Comparison of ENCODE assay signal across 1 cellular context in genomic region chr14:78399316-78399889, GRCh38.
TF ChIP-seq lines count a peak whose summit lies in the region.

No MANE protein-coding gene starts in this region.

TF ChIP-seq in HepG2, 621 proteins besides CTCF, POLR2A, EP300 and RAD21 (continued from another document):
- TF ChIP-seq, protein P1, sequence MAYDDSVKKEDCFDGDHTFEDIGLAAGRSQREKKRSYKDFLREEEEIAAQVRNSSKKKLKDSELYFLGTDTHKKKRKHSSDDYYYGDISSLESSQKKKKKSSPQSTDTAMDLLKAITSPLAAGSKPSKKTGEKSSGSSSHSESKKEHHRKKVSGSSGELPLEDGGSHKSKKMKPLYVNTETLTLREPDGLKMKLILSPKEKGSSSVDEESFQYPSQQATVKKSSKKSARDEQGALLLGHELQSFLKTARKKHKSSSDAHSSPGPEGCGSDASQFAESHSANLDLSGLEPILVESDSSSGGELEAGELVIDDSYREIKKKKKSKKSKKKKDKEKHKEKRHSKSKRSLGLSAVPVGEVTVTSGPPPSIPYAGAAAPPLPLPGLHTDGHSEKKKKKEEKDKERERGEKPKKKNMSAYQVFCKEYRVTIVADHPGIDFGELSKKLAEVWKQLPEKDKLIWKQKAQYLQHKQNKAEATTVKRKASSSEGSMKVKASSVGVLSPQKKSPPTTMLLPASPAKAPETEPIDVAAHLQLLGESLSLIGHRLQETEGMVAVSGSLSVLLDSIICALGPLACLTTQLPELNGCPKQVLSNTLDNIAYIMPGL (CRISPR knock-in tag; IDR thresholded peaks at IDR 0.05; ENCODE audit: borderline replicate concordance in 1 of 2, low read depth in 1 of 2), result no peak
- no peak for TF ChIP-seq DRAP1 (CRISPR knock-in tag; IDR thresholded peaks at IDR 0.05)
- peak; percentile 93 for TF ChIP-seq MIER2 (CRISPR knock-in tag; IDR thresholded peaks at IDR 0.05)
- peak; percentile 73 for TF ChIP-seq EHMT2 (IDR thresholded peaks at IDR 0.05; ENCODE audit: borderline replicate concordance, low read depth, low read length)
- no peak for TF ChIP-seq FLYWCH1 (CRISPR knock-in tag; IDR thresholded peaks at IDR 0.05)
- no peak for TF ChIP-seq ZBTB3 (CRISPR knock-in tag; IDR thresholded peaks at IDR 0.05; ENCODE audit: borderline replicate concordance, low read depth)
- TF ChIP-seq SNAPC5 (CRISPR knock-in tag; IDR thresholded peaks at IDR 0.05; ENCODE audit: borderline replicate concordance), result no peak
- no peak for TF ChIP-seq HMG20B (CRISPR knock-in tag; conservative IDR thresholded peaks at IDR 0.05)
- no peak for TF ChIP-seq ELK4 (CRISPR knock-in tag; IDR thresholded peaks at IDR 0.05; ENCODE audit: borderline replicate concordance)
- no peak for TF ChIP-seq NCOA1 (CRISPR knock-in tag; IDR thresholded peaks at IDR 0.05)
- TF ChIP-seq, protein P2, sequence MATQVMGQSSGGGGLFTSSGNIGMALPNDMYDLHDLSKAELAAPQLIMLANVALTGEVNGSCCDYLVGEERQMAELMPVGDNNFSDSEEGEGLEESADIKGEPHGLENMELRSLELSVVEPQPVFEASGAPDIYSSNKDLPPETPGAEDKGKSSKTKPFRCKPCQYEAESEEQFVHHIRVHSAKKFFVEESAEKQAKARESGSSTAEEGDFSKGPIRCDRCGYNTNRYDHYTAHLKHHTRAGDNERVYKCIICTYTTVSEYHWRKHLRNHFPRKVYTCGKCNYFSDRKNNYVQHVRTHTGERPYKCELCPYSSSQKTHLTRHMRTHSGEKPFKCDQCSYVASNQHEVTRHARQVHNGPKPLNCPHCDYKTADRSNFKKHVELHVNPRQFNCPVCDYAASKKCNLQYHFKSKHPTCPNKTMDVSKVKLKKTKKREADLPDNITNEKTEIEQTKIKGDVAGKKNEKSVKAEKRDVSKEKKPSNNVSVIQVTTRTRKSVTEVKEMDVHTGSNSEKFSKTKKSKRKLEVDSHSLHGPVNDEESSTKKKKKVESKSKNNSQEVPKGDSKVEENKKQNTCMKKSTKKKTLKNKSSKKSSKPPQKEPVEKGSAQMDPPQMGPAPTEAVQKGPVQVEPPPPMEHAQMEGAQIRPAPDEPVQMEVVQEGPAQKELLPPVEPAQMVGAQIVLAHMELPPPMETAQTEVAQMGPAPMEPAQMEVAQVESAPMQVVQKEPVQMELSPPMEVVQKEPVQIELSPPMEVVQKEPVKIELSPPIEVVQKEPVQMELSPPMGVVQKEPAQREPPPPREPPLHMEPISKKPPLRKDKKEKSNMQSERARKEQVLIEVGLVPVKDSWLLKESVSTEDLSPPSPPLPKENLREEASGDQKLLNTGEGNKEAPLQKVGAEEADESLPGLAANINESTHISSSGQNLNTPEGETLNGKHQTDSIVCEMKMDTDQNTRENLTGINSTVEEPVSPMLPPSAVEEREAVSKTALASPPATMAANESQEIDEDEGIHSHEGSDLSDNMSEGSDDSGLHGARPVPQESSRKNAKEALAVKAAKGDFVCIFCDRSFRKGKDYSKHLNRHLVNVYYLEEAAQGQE (IDR thresholded peaks at IDR 0.05; ENCODE audit: borderline replicate concordance in 1 of 2, low read depth in 1 of 2, low read length in 2 of 2), result peak; percentile 58 to 97
- no peak for TF ChIP-seq FOSL1 (CRISPR knock-in tag; IDR thresholded peaks at IDR 0.05; ENCODE audit: borderline replicate concordance)
- TF ChIP-seq REL (CRISPR knock-in tag; conservative IDR thresholded peaks at IDR 0.05), result no peak
